In genomic region chr5:141641634-141642278, GRCh38 we compare ENCODE assay signal across 8 cellular contexts. TPM values are rescaled to one million over a fixed set of nuclear protein-coding genes. Genes with fewer than 3 reads are reported as not detected.
DNase-seq lines count a peak whose midpoint lies in the region; ATAC-seq and TF ChIP-seq lines count a peak whose summit lies in the region.

No MANE protein-coding gene starts in this region.

- no peak for TF ChIP-seq CTCF in colonic mucosa (IDR thresholded peaks at IDR 0.05)

- H3K36me3 ChIP-seq in colonic mucosa, result no peaks in the 10 kb centered on the region

- DNase-seq in activated T-cell treated with anti-CD3 and anti-CD28 coated beads for 24 hours (ENCODE audit: low read depth) (peak; percentile 22), RKO (ENCODE audit: low spot score) (peak; percentile 88), hepatic stellate cell (ENCODE audit: low spot score) (peak; percentile 74), NK-92 (lab: John Stamatoyannopoulos, UW; ENCODE audit: unreplicated experiment) (no peak), colonic mucosa (no peak)
- no peak for DNase-seq in activated T-cell treated with anti-CD3 and anti-CD28 coated beads, Interleukin-2, amount 50 U/mL, for 48 hours

- no peak overlapping the region for H3K4me3 ChIP-seq in colonic mucosa

- peaks cover 6% of the 10 kb centered on the region for H3K4me1 ChIP-seq in colonic mucosa

- H3K9me3 ChIP-seq in colonic mucosa, result no peaks in the 10 kb centered on the region

- intact Hi-C loops in colonic mucosa (cut with DNase I), result no loop called here

- peak; percentile 36 for ATAC-seq in HG02642 (IDR thresholded peaks at IDR 0.05; ENCODE audit: poor library complexity, unreplicated experiment)
- no peak for ATAC-seq in esophagus mucosa

- no peak overlapping the region for H3K9ac ChIP-seq in colonic mucosa (ENCODE audit: low read depth in 2 of 2, low read length in 2 of 2)

- no peaks in the 10 kb centered on the region for H3K27me3 ChIP-seq in colonic mucosa

- no peak overlapping the region for H3K27ac ChIP-seq in colonic mucosa

RNA-seq across cellular contexts. Expression of gene RELL2, which starts 5.0 kb away (rescaled TPM):
- total RNA-seq in esophagus mucosa (4.5 TPM), colonic mucosa (1 to 10 TPM; 2.1 to 6.7 TPM)

RNA-seq across cellular contexts. Expression of gene HDAC3, which starts 5.1 kb away (rescaled TPM):
- total RNA-seq in esophagus mucosa, result 48.2 TPM
- 10 to 100 TPM; 36.6 to 44.0 TPM for total RNA-seq in colonic mucosa

RNA-seq across cellular contexts. Expression of gene FCHSD1, which starts 9.5 kb away (rescaled TPM):
- total RNA-seq in esophagus mucosa, result 5.8 TPM
- total RNA-seq in colonic mucosa, result 10 to 100 TPM; 14.1 to 15.4 TPM

RNA-seq across cellular contexts. Expression of gene DIAPH1, which starts 23.0 kb away (rescaled TPM):
- total RNA-seq in esophagus mucosa (108 TPM), colonic mucosa (100 to 1,000 TPM; 113 to 143 TPM)

RNA-seq across cellular contexts. Expression of gene ARAP3, which starts 40.3 kb away (rescaled TPM):
- 3.3 TPM for total RNA-seq in esophagus mucosa
- 10 to 100 TPM in 1 of 2 donors, 1 to 10 TPM in 1; 5.1 to 15.4 TPM for total RNA-seq in colonic mucosa

Comparison
In these comparisons a context has a peak if more than half of its experiments do, and no peak if none do; other contexts are left out.
1. DNase-seq: peak in activated T-cell treated with anti-CD3 and anti-CD28 coated beads for 24 hours (single experiment), RKO (single experiment) and hepatic stellate cell (single experiment); none in activated T-cell treated with anti-CD3 and anti-CD28 coated beads, Interleukin-2, amount 50 U/mL, for 48 hours (0 of 2), NK-92 (single experiment) and colonic mucosa (single experiment).